In genomic region chr6:148551226-148551625, GRCh38 we compare ENCODE assay signal across 15 cellular contexts.
DNase-seq lines count a peak whose midpoint lies in the region; TF ChIP-seq lines count a peak whose summit lies in the region.
"Had no signal": no experiment of that assay in that cellular context is flagged by ENCODE, and none has a peak within 500 bp of the region (broad histone marks: within the 10 kb centered on the region; RNA-seq: fewer than 3 reads in every experiment).

No MANE protein-coding gene starts in this region.

- peak overlapping the region; percentile 29 for H3K4me3 Mint-ChIP-seq in endothelial cell (ENCODE audit: unreplicated experiment)
- H3K4me3 Mint-ChIP-seq: CD4-positive, alpha-beta memory T cell had no signal

- no peak overlapping the region for H3K4me3 ChIP-seq in left ventricle myocardium inferior
- no peak overlapping the region for H3K4me3 ChIP-seq in tibial nerve
- no peak overlapping the region for H3K4me3 ChIP-seq in testis
- H3K4me3 ChIP-seq in hepatocyte, result no peak overlapping the region

- H3K36me3 ChIP-seq in left ventricle myocardium inferior (peaks cover 39% of the 10 kb centered on the region), tibial nerve (peaks cover 0 to 38% (median 0%) of the 10 kb centered on the region in 3 donors), testis (ENCODE audit: low read depth, missing control alignments) (no peaks in the 10 kb centered on the region), hepatocyte (replicated peaks; ENCODE audit: insufficient read depth, low read depth) (no peaks in the 10 kb centered on the region)

- DNase-seq in left ventricle myocardium inferior (no peak), cardiac septum (ENCODE audit: low spot score) (no peak), endothelial cell (ENCODE audit: low spot score) (no peak), tibial nerve (ENCODE audit: low spot score in 2 of 2) (no peak), testis (no peak), hepatocyte (ENCODE audit: low spot score) (no peak)
- DNase-seq: C1 segment of cervical spinal cord; Calu3; CD4-positive, alpha-beta memory T cell; COR-L47; DMS53; DMS79 treated with DMSO at 0.1 percent for 48 hours; GF-D8; H7; HCEC 1CT had no signal

- WGBS in tibial nerve, 2 donors, result 67 to 94% methylated on average over 1 of the region's 1 CpG
- whole genome bisulfite sequencing in testis, 2 donors, result 74 to 82% methylated on average over 1 of the region's 1 CpG
- 92% methylated on average over 1 of the region's 1 CpG for WGBS in hepatocyte (ENCODE audit: low lambda C conversion rate, missing lambda C conversion rate)

- H3K9me2 ChIP-seq in hepatocyte (replicated peaks; ENCODE audit: insufficient read depth), result no peaks in the 10 kb centered on the region

- H3K4me1 Mint-ChIP-seq in endothelial cell (ENCODE audit: unreplicated experiment), result peaks cover 18% of the 10 kb centered on the region
- H3K4me1 Mint-ChIP-seq: CD4-positive, alpha-beta memory T cell had no signal

- H3K27me3 Mint-ChIP-seq in endothelial cell (ENCODE audit: unreplicated experiment), result no peaks in the 10 kb centered on the region

- H3K27ac Mint-ChIP-seq in endothelial cell (ENCODE audit: unreplicated experiment), result peak overlapping the region; percentile 91

- H3K9me3 ChIP-seq in left ventricle myocardium inferior (replicated peaks), result peaks cover 10% of the 10 kb centered on the region
- no peaks in the 10 kb centered on the region for H3K9me3 ChIP-seq in tibial nerve
- H3K9me3 ChIP-seq in testis, result no peaks in the 10 kb centered on the region
- no peaks in the 10 kb centered on the region for H3K9me3 ChIP-seq in hepatocyte (ENCODE audit: low read depth)

- intact Hi-C loops in left ventricle myocardium inferior (cut with micrococcal nuclease) (no loop called here), cardiac septum (cut with DNase I) (no loop called here), testis (cut with DNase I; ENCODE audit: low total_unique reads) (no loop called here)

- TF ChIP-seq CTCF in left ventricle myocardium inferior (IDR thresholded peaks at IDR 0.05; ENCODE audit: borderline replicate concordance) (no peak), endothelial cell (IDR thresholded peaks at IDR 0.05; ENCODE audit: unreplicated experiment) (no peak), tibial nerve (IDR thresholded peaks at IDR 0.05) (no peak), testis (IDR thresholded peaks at IDR 0.05) (no peak), hepatocyte (IDR thresholded peaks at IDR 0.05; ENCODE audit: poor library complexity) (no peak)

- H2AFZ ChIP-seq in hepatocyte, result no peak overlapping the region

- H3K4me1 ChIP-seq in left ventricle myocardium inferior (peaks cover 36% of the 10 kb centered on the region), tibial nerve (peaks cover 0 to 33% (median 0%) of the 10 kb centered on the region in 4 donors), testis (no peaks in the 10 kb centered on the region), hepatocyte (ENCODE audit: insufficient read depth) (no peaks in the 10 kb centered on the region)

- H3K36me3 Mint-ChIP-seq in endothelial cell (ENCODE audit: low read depth, unreplicated experiment), result peaks cover 52% of the 10 kb centered on the region

- TF ChIP-seq POLR2A in tibial nerve (IDR thresholded peaks at IDR 0.05), result no peak
- no peak for TF ChIP-seq POLR2A in testis (IDR thresholded peaks at IDR 0.05)

- H3K27me3 ChIP-seq in left ventricle myocardium inferior (ENCODE audit: low read depth) (no peaks in the 10 kb centered on the region), tibial nerve (no peaks in the 10 kb centered on the region), testis (no peaks in the 10 kb centered on the region), hepatocyte (no peaks in the 10 kb centered on the region)

- H3K27ac ChIP-seq in left ventricle myocardium inferior (replicated peaks) (peak overlapping the region; percentile 36), tibial nerve (peak overlapping the region in 3 of 4 donors; percentile 41 to 65 (median 57)), testis (no peak overlapping the region), hepatocyte (no peak overlapping the region)

- H3K79me2 ChIP-seq in hepatocyte, result no peaks in the 10 kb centered on the region

- no peaks in the 10 kb centered on the region for H4K20me1 ChIP-seq in hepatocyte (ENCODE audit: insufficient read depth, poor library complexity, severe bottlenecking)

- no peak overlapping the region for H3K4me2 ChIP-seq in hepatocyte

- peaks cover 10% of the 10 kb centered on the region for H3K9me3 Mint-ChIP-seq in endothelial cell (ENCODE audit: unreplicated experiment)

- no peak for TF ChIP-seq EP300 in tibial nerve (IDR thresholded peaks at IDR 0.05)

Comparison
In these comparisons a context has a peak if more than half of its experiments do, and no peak if none do; other contexts are left out.
1. H3K27ac ChIP-seq: peak in left ventricle myocardium inferior (single experiment) and tibial nerve (3 of 4); none in testis (0 of 2) and hepatocyte (single experiment).